ENCODE assay signal across 21 cellular contexts in the genomic region with DNA sequence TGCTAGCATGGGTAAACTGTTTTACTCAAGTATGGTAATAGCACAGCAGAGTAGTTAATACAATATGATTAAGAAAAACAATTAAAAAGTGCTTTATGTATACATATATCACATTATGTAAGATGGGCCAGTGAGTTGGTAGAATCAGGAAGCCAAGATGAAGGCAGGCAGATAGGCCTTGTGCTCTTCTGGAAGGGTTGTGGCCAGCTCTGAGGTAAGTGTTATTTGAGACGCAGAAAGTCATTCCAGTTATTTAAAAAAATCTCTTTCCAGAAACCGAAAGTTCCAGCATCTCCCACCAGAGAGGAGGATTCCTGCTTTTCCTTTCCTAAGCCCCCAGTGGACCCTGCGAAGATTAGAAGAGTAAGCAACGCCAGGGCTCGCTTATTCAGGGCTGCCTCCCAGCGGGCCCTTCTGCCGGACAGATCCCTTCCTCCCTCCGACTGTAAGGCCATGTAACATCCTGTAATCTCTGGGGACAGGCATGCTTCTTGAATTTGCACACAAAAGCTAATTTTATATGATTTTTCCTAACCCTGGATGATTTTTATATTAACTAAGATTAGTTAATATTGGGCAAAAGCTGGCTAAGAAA. TPM values are rescaled to one million over a fixed set of nuclear protein-coding genes. Genes with fewer than 3 reads are reported as not detected.
DNase-seq lines count a peak whose midpoint lies in the region; ATAC-seq and TF ChIP-seq lines count a peak whose summit lies in the region.
"Had no signal": no experiment of that assay in that cellular context is flagged by ENCODE, and none has a peak within 500 bp of the region (broad histone marks: within the 10 kb centered on the region; RNA-seq: fewer than 3 reads in every experiment).

No MANE protein-coding gene starts in this region.

- H3K27ac ChIP-seq in heart right ventricle (peak overlapping the region; percentile 9 to 78 (median 52)), mesenchymal stem cell (ENCODE audit: low read length, poor library complexity, severe bottlenecking) (no peak overlapping the region), aorta (ENCODE audit: low read depth in 1 of 2, low read length in 2 of 2) (no peak overlapping the region)
- H3K27ac ChIP-seq: A549; BLaER1 treated with 17β-estradiol and CSF1 and Interleukin-3, amounts not matched to agents 10 nM and 100 nM; HL-60; KMS-11; PC-9 had no signal

- peak overlapping the region; percentile 74 for H3K9ac ChIP-seq in mesenchymal stem cell (ENCODE audit: low read length)
- H3K9ac ChIP-seq: BLaER1 treated with 17β-estradiol and CSF1 and Interleukin-3, amounts not matched to agents 10 nM and 100 nM; KMS-11 had no signal

- no peak overlapping the region for H4K8ac ChIP-seq in mesenchymal stem cell (ENCODE audit: low read length)

- no peak overlapping the region for H2AK5ac ChIP-seq in mesenchymal stem cell (ENCODE audit: low read length, severe bottlenecking)

- no peak overlapping the region for H2BK15ac ChIP-seq in mesenchymal stem cell (ENCODE audit: low read depth, poor library complexity, severe bottlenecking)

- no peak overlapping the region for H2BK12ac ChIP-seq in mesenchymal stem cell (ENCODE audit: low read length in 2 of 2)

- H3K36me3 ChIP-seq in heart right ventricle (peaks cover 0 to 32% (median 3%) of the 10 kb centered on the region in 9 donors), mesenchymal stem cell (ENCODE audit: control insufficient read depth in 1 of 2, insufficient read depth in 2 of 2, low read depth in 1 of 2, low read length in 2 of 2) (peaks cover 7 to 11% of the 10 kb centered on the region in 2 experiments), aorta (ENCODE audit: control insufficient read depth in 1 of 2, insufficient read depth in 2 of 2, low read length in 1 of 2) (peaks cover 0 to 2% of the 10 kb centered on the region in 2 donors)

- no peak overlapping the region for H3K14ac ChIP-seq in mesenchymal stem cell (ENCODE audit: low read length in 2 of 2)

- DNase-seq in cardiac fibroblast (ENCODE audit: low read depth in 2 of 2) (peak; percentile 22 to 33), heart right ventricle (peak; percentile 36 to 60), mesenchymal stem cell (no peak), aorta (no peak), GM20000 (ENCODE audit: low spot score) (no peak), NCI-H69 (lab: John Stamatoyannopoulos, UW) (no peak)
- no peak for DNase-seq in natural killer cell treated with Interleukin-12 subunit alpha and Interleukin-12 subunit beta and Interleukin-15 and Interleukin-18, amount 100 ng/mL, for 72 hours (ENCODE audit: low spot score)
- DNase-seq: AML-193; CD4-positive, alpha-beta T cell; GOT3; HCEC 1CT; MM.1S; NCI-H2029; NCI-H446; PC-9; SHP77 had no signal

- H3K9me3 ChIP-seq in heart right ventricle (no peaks in the 10 kb centered on the region), mesenchymal stem cell (ENCODE audit: control insufficient read depth, low read length) (no peaks in the 10 kb centered on the region), aorta (ENCODE audit: control insufficient read depth, low read length) (no peaks in the 10 kb centered on the region)
- H3K9me3 ChIP-seq: A549; BLaER1 treated with 17β-estradiol and CSF1 and Interleukin-3, amounts not matched to agents 10 nM and 100 nM had no signal

- WGBS in heart right ventricle, 2 donors: 62 to 68% methylated on average over 8 of the region's 8 CpGs
- 89% methylated on average over 7 of the region's 8 CpGs for WGBS in mesenchymal stem cell
- WGBS in aorta, 2 donors: 87 to 91% methylated on average over 8 of the region's 8 CpGs

- no peak overlapping the region for H2BK5ac ChIP-seq in mesenchymal stem cell (ENCODE audit: low read depth, low read length, poor library complexity, severe bottlenecking)

- H3K79me1 ChIP-seq in mesenchymal stem cell (replicated peaks; ENCODE audit: low read length, poor library complexity, severe bottlenecking): peaks cover 2% of the 10 kb centered on the region

- H3K18ac ChIP-seq in mesenchymal stem cell (ENCODE audit: low read depth in 1 of 2, low read length in 2 of 2): no peak overlapping the region

- H3K4me1 ChIP-seq in heart right ventricle: peaks cover 5 to 35% (median 15%) of the 10 kb centered on the region in 9 donors
- peaks cover 2% of the 10 kb centered on the region for H3K4me1 ChIP-seq in mesenchymal stem cell (ENCODE audit: control insufficient read depth, insufficient read depth, low read depth, low read length)
- H3K4me1 ChIP-seq in aorta (ENCODE audit: control insufficient read depth in 1 of 2, insufficient read depth in 2 of 2, low read length in 2 of 2): no peaks in the 10 kb centered on the region
- H3K4me1 ChIP-seq: A549 had no signal

- no peaks in the 10 kb centered on the region for H3K9me3 Mint-ChIP-seq in natural killer cell treated with Interleukin-12 subunit alpha and Interleukin-12 subunit beta and Interleukin-15 and Interleukin-18, amount 100 ng/mL, for 72 hours
- H3K9me3 Mint-ChIP-seq: CD4-positive, alpha-beta T cell; IgD-negative memory B cell had no signal

- H3K4me3 ChIP-seq in cardiac fibroblast (replicated peaks in 1 of 2; ENCODE audit: low read depth in 2 of 2, low read length in 2 of 2): no peak overlapping the region
- H3K4me3 ChIP-seq in heart right ventricle: no peak overlapping the region
- no peak overlapping the region for H3K4me3 ChIP-seq in mesenchymal stem cell (ENCODE audit: insufficient read depth in 1 of 2, low read depth in 1 of 2, low read length in 2 of 2)
- no peak overlapping the region for H3K4me3 ChIP-seq in aorta (ENCODE audit: low read length in 2 of 2)
- H3K4me3 ChIP-seq: A549; BLaER1 treated with 17β-estradiol and CSF1 and Interleukin-3, amounts not matched to agents 10 nM and 100 nM; PC-9 had no signal

- TF ChIP-seq CTCF in cardiac fibroblast (IDR thresholded peaks at IDR 0.05; ENCODE audit: low read depth, low read length) (no peak), heart right ventricle (IDR thresholded peaks at IDR 0.05) (peak in 2 of 9 donors; percentile 7 to 25), GM20000 (IDR thresholded peaks at IDR 0.05; ENCODE audit: extremely low read depth, missing control alignments) (no peak)

- no peak overlapping the region for H3K23ac ChIP-seq in mesenchymal stem cell (ENCODE audit: low read length in 2 of 2)

- no peak overlapping the region for H3K27ac Mint-ChIP-seq in natural killer cell treated with Interleukin-12 subunit alpha and Interleukin-12 subunit beta and Interleukin-15 and Interleukin-18, amount 100 ng/mL, for 72 hours
- H3K27ac Mint-ChIP-seq: CD4-positive, alpha-beta T cell; IgD-negative memory B cell had no signal

- intact Hi-C loops in heart right ventricle (cut with DNase I) (no loop called here), aorta (cut with DNase I) (no loop called here)

- no peak overlapping the region for H3K4me3 Mint-ChIP-seq in natural killer cell treated with Interleukin-12 subunit alpha and Interleukin-12 subunit beta and Interleukin-15 and Interleukin-18, amount 100 ng/mL, for 72 hours
- H3K4me3 Mint-ChIP-seq: CD4-positive, alpha-beta T cell; IgD-negative memory B cell had no signal

- H4K91ac ChIP-seq in mesenchymal stem cell (ENCODE audit: low read length): no peak overlapping the region

- H2AFZ ChIP-seq in mesenchymal stem cell (ENCODE audit: low read depth, low read length): no peak overlapping the region
- H2AFZ ChIP-seq: PC-9 had no signal

- peak in 7 of 8 donors; percentile 66 to 88 (median 76) for ATAC-seq in heart right ventricle
- peak; percentile 35 for ATAC-seq in aorta (ENCODE audit: low FRiP score)
- ATAC-seq in natural killer cell treated with Interleukin-12 subunit alpha and Interleukin-12 subunit beta and Interleukin-15 and Interleukin-18, amount 100 ng/mL, for 72 hours: no peak
- ATAC-seq: A549 had no signal

- H3K27me3 ChIP-seq in heart right ventricle (no peaks in the 10 kb centered on the region), mesenchymal stem cell (ENCODE audit: control insufficient read depth in 1 of 2, insufficient read depth in 1 of 2, low read length in 2 of 2) (no peaks in the 10 kb centered on the region), aorta (ENCODE audit: control insufficient read depth in 1 of 2, insufficient read depth in 2 of 2, low read length in 1 of 2) (no peaks in the 10 kb centered on the region)
- H3K27me3 ChIP-seq: BLaER1 treated with 17β-estradiol and CSF1 and Interleukin-3, amounts not matched to agents 10 nM and 100 nM had no signal

- no peak overlapping the region for H3K4me2 ChIP-seq in mesenchymal stem cell (ENCODE audit: low read length, poor library complexity, severe bottlenecking)
- H3K4me2 ChIP-seq: A549; BLaER1 treated with 17β-estradiol and CSF1 and Interleukin-3, amounts not matched to agents 10 nM and 100 nM; KMS-11; PC-9 had no signal

- no peak overlapping the region for H2BK120ac ChIP-seq in mesenchymal stem cell (ENCODE audit: low read depth, low read length)

- H3K27me3 Mint-ChIP-seq in natural killer cell treated with Interleukin-12 subunit alpha and Interleukin-12 subunit beta and Interleukin-15 and Interleukin-18, amount 100 ng/mL, for 72 hours: no peaks in the 10 kb centered on the region
- H3K27me3 Mint-ChIP-seq: CD4-positive, alpha-beta T cell; IgD-negative memory B cell had no signal

- peaks cover 35 to 45% of the 10 kb centered on the region in 2 donors for H3K4me1 Mint-ChIP-seq in natural killer cell treated with Interleukin-12 subunit alpha and Interleukin-12 subunit beta and Interleukin-15 and Interleukin-18, amount 100 ng/mL, for 72 hours (ENCODE audit: low read depth in 2 of 2)

- peaks cover 10% of the 10 kb centered on the region for H3K36me3 Mint-ChIP-seq in natural killer cell treated with Interleukin-12 subunit alpha and Interleukin-12 subunit beta and Interleukin-15 and Interleukin-18, amount 100 ng/mL, for 72 hours

- no peak overlapping the region for H3K4ac ChIP-seq in mesenchymal stem cell (ENCODE audit: low read depth in 1 of 2, low read length in 2 of 2)

RNA-seq across cellular contexts. Expression of a gene that starts 20.4 kb away (rescaled TPM):
- total RNA-seq in heart right ventricle (10 to 100 TPM; 10.6 to 16.4 (median 13.0) TPM), aorta (10 to 100 TPM; 12.3 to 20.7 TPM)
- polyA plus RNA-seq in heart right ventricle (1 to 10 TPM; 2.5 to 4.4 TPM), aorta (1 to 10 TPM; 5.3 to 5.5 TPM)
- 3.1 TPM for polyA plus RNA-seq in mesenchymal stem cell (2013, experiment 1 of 2)
- polyA plus RNA-seq in mesenchymal stem cell (2013, experiment 2 of 2): 4.1 TPM
- total RNA-seq in natural killer cell treated with Interleukin-12 subunit alpha and Interleukin-12 subunit beta and Interleukin-15 and Interleukin-18, amount 100 ng/mL, for 72 hours: 1 to 10 TPM in 1 of 2 donors, under 1 TPM in 1; 0.83 to 5.4 TPM

Comparison
In these comparisons a context has a peak if more than half of its experiments do, and no peak if none do; other contexts are left out.
1. DNase-seq: peak in cardiac fibroblast (2 of 2) and heart right ventricle (2 of 2); none in mesenchymal stem cell (single experiment), aorta (0 of 2), GM20000 (single experiment), natural killer cell treated with Interleukin-12 subunit alpha and Interleukin-12 subunit beta and Interleukin-15 and Interleukin-18, amount 100 ng/mL, for 72 hours (single experiment) and NCI-H69 (single experiment).
2. ATAC-seq: peak in heart right ventricle (7 of 8) and aorta (single experiment); none in natural killer cell treated with Interleukin-12 subunit alpha and Interleukin-12 subunit beta and Interleukin-15 and Interleukin-18, amount 100 ng/mL, for 72 hours (0 of 2).
3. H3K27ac ChIP-seq: peak in heart right ventricle (10 of 10); none in mesenchymal stem cell (single experiment) and aorta (0 of 2).